ENCODE assay signal across 23 cellular contexts in genomic region chr2:241072553-241073165, GRCh38. TPM values are rescaled to one million over a fixed set of nuclear protein-coding genes. Genes with fewer than 3 reads are reported as not detected.
DNase-seq lines count a peak whose midpoint lies in the region; ATAC-seq, FAIRE-seq and TF ChIP-seq lines count a peak whose summit lies in the region.
"Had no signal": no experiment of that assay in that cellular context is flagged by ENCODE, and none has a peak within 500 bp of the region (broad histone marks: within the 10 kb centered on the region; RNA-seq: fewer than 3 reads in every experiment).

No MANE protein-coding gene starts in this region.

- H3K27me3 Mint-ChIP-seq in activated CD8-positive, alpha-beta memory T cell treated with anti-CD3 and anti-CD28 coated beads, Interleukin-2, amount 10 ng/mL, durations not matched to agents 7 days and 5 days, result no peaks in the 10 kb centered on the region
- H3K27me3 Mint-ChIP-seq: CD4-positive, alpha-beta memory T cell had no signal

- H3K27me3 ChIP-seq in NT2/D1 (ENCODE audit: insufficient read depth, insufficient read length) (no peaks in the 10 kb centered on the region), stomach (no peaks in the 10 kb centered on the region)
- H3K27me3 ChIP-seq: BLaER1 had no signal

- H3K36me3 ChIP-seq in NT2/D1 (ENCODE audit: insufficient read depth, insufficient read length, low read length), result peaks cover 11% of the 10 kb centered on the region
- peaks cover 6 to 13% of the 10 kb centered on the region in 2 donors for H3K36me3 ChIP-seq in kidney (ENCODE audit: control insufficient read depth in 1 of 2, insufficient read depth in 2 of 2, low read length in 2 of 2)
- H3K36me3 ChIP-seq in stomach, result peaks cover 13 to 90% (median 79%) of the 10 kb centered on the region in 4 donors
- H3K36me3 ChIP-seq: HAP-1 had no signal

- H3K4me1 ChIP-seq in NT2/D1 (ENCODE audit: insufficient read depth, insufficient read length), result peaks cover 11% of the 10 kb centered on the region
- no peaks in the 10 kb centered on the region for H3K4me1 ChIP-seq in kidney (ENCODE audit: control insufficient read depth in 1 of 2, insufficient read depth in 1 of 2, low read depth in 1 of 2, low read length in 2 of 2)
- no peaks in the 10 kb centered on the region for H3K4me1 ChIP-seq in stomach
- H3K4me1 ChIP-seq: A549, HAP-1 had no signal

- TF ChIP-seq EP300 in stomach (IDR thresholded peaks at IDR 0.05), result no peak

- peak; percentile 37 for DNase-seq in activated CD8-positive, alpha-beta memory T cell treated with anti-CD3 and anti-CD28 coated beads, Interleukin-2, amount 10 ng/mL, durations not matched to agents 7 days and 5 days
- DNase-seq in activated CD8-positive, alpha-beta memory T cell treated with anti-CD3 and anti-CD28 coated beads, Interleukin-2, amount 50 U/mL, for 48 hours, result no peak
- DNase-seq in NT2/D1 (ENCODE audit: low read depth, low spot score) (no peak), kidney (peak; percentile 54), stomach (peak; percentile 24), GF-D8 (lab: John Stamatoyannopoulos, UW) (no peak), COLO668 (lab: John Stamatoyannopoulos, UW; ENCODE audit: unreplicated experiment) (no peak)
- DNase-seq: Calu3; CD4-positive, alpha-beta memory T cell; IMR-90; NCI-H1417; NCI-H1930; NCI-H345; NCI-H524 treated with DMSO at 0.1 percent for 48 hours; PC-9; SIG-M5 had no signal

- H3K9me3 ChIP-seq in NT2/D1 (ENCODE audit: insufficient read depth, low read length) (no peaks in the 10 kb centered on the region), kidney (ENCODE audit: control insufficient read depth in 1 of 2, low read length in 2 of 2) (no peaks in the 10 kb centered on the region), stomach (no peaks in the 10 kb centered on the region)
- H3K9me3 ChIP-seq: A549, BLaER1, HAP-1 had no signal

- no peaks in the 10 kb centered on the region for H3K9me3 Mint-ChIP-seq in activated CD8-positive, alpha-beta memory T cell treated with anti-CD3 and anti-CD28 coated beads, Interleukin-2, amount 10 ng/mL, durations not matched to agents 7 days and 5 days (ENCODE audit: low read depth)

- ATAC-seq in activated CD8-positive, alpha-beta memory T cell treated with anti-CD3 and anti-CD28 coated beads, Interleukin-2, amount 10 ng/mL, durations not matched to agents 7 days and 5 days, result no peak
- ATAC-seq in HG03025 (IDR thresholded peaks at IDR 0.05; ENCODE audit: low FRiP score, unreplicated experiment), result no peak
- ATAC-seq: A549 had no signal

- no peak overlapping the region for H3K4me3 Mint-ChIP-seq in activated CD8-positive, alpha-beta memory T cell treated with anti-CD3 and anti-CD28 coated beads, Interleukin-2, amount 10 ng/mL, durations not matched to agents 7 days and 5 days
- H3K4me3 Mint-ChIP-seq: CD4-positive, alpha-beta memory T cell had no signal

- no peak for TF ChIP-seq POLR2A in stomach (IDR thresholded peaks at IDR 0.05)

- H3K36me3 Mint-ChIP-seq in activated CD8-positive, alpha-beta memory T cell treated with anti-CD3 and anti-CD28 coated beads, Interleukin-2, amount 10 ng/mL, durations not matched to agents 7 days and 5 days, result no peaks in the 10 kb centered on the region

- H3K27ac ChIP-seq in kidney (ENCODE audit: low read depth in 2 of 2, low read length in 2 of 2) (no peak overlapping the region), stomach (no peak overlapping the region)
- H3K27ac ChIP-seq: A549, BLaER1, HL-60, PC-9, RWPE1 had no signal

- no peaks in the 10 kb centered on the region for H3K4me1 Mint-ChIP-seq in activated CD8-positive, alpha-beta memory T cell treated with anti-CD3 and anti-CD28 coated beads, Interleukin-2, amount 10 ng/mL, durations not matched to agents 7 days and 5 days

- FAIRE-seq in kidney (lab: Jason Lieb, UNC), result no peak
- FAIRE-seq: A549, GM12891 had no signal

- H3K9ac ChIP-seq in NT2/D1 (ENCODE audit: insufficient read length, low read depth), result peak overlapping the region; percentile 1
- H3K9ac ChIP-seq in kidney (ENCODE audit: low read length in 2 of 2), result no peak overlapping the region
- H3K9ac ChIP-seq: BLaER1 had no signal

- intact Hi-C loops in kidney (cut with DNase I), result no loop called here
- intact Hi-C loops in stomach (cut with DNase I; ENCODE audit: low total_unique reads), result no loop called here

- CTCF ChIA-PET in activated CD8-positive, alpha-beta memory T cell treated with anti-CD3 and anti-CD28 coated beads, Interleukin-2, amount 10 ng/mL, durations not matched to agents 7 days and 5 days (lab: Charles Lee), result no interaction called here

- WGBS in stomach, 5 donors, result 72 to 82% (median 79%) methylated on average over 14 of the region's 14 CpGs

- no peak for TF ChIP-seq CTCF in kidney (IDR thresholded peaks at IDR 0.05; ENCODE audit: borderline replicate concordance, extremely low read depth, insufficient read depth)
- TF ChIP-seq CTCF in stomach (IDR thresholded peaks at IDR 0.05), result no peak

- H3K4me3 ChIP-seq in NT2/D1 (ENCODE audit: insufficient read length, low read depth) (no peak overlapping the region), kidney (ENCODE audit: low read length in 2 of 2) (no peak overlapping the region), stomach (no peak overlapping the region)
- H3K4me3 ChIP-seq: A549, BLaER1, HAP-1, PC-9 had no signal

- H3K27ac Mint-ChIP-seq in activated CD8-positive, alpha-beta memory T cell treated with anti-CD3 and anti-CD28 coated beads, Interleukin-2, amount 10 ng/mL, durations not matched to agents 7 days and 5 days, result no peak overlapping the region

RNA-seq across cellular contexts. Expression of gene MTERF4, which starts 29.4 kb away (rescaled TPM):
- total RNA-seq in activated CD8-positive, alpha-beta memory T cell treated with anti-CD3 and anti-CD28 coated beads, Interleukin-2, amount 10 ng/mL, durations not matched to agents 7 days and 5 days, result 10 to 100 TPM; 31.5 to 33.0 TPM
- total RNA-seq in kidney, result 41.5 TPM
- polyA plus RNA-seq in kidney (ENCODE audit: insufficient read depth, low read depth, low replicate concordance), result 24.3 TPM
- 10 to 100 TPM in 4 of 5 donors, 1 to 10 TPM in 1; 3.2 to 85.7 (median 40.9) TPM for total RNA-seq in stomach
- 10 to 100 TPM; 19.4 to 28.6 (median 24.3) TPM for polyA plus RNA-seq in stomach

Comparison
In these comparisons a context has a peak if more than half of its experiments do, and no peak if none do; other contexts are left out.
1. DNase-seq: peak in activated CD8-positive, alpha-beta memory T cell treated with anti-CD3 and anti-CD28 coated beads, Interleukin-2, amount 10 ng/mL, durations not matched to agents 7 days and 5 days (single experiment), kidney (single experiment) and stomach (single experiment); none in activated CD8-positive, alpha-beta memory T cell treated with anti-CD3 and anti-CD28 coated beads, Interleukin-2, amount 50 U/mL, for 48 hours (single experiment), NT2/D1 (single experiment), GF-D8 (single experiment) and COLO668 (single experiment).